ENCODE assay signal across 9 cellular contexts in genomic region chr19:45598267-45599011, GRCh38. TPM values are rescaled to one million over a fixed set of nuclear protein-coding genes. Genes with fewer than 3 reads are reported as not detected.
DNase-seq lines count a peak whose midpoint lies in the region; ATAC-seq and TF ChIP-seq lines count a peak whose summit lies in the region.
"Had no signal": no experiment of that assay in that cellular context is flagged by ENCODE, and none has a peak within 500 bp of the region (broad histone marks: within the 10 kb centered on the region; RNA-seq: fewer than 3 reads in every experiment).

No MANE protein-coding gene starts in this region.

- H3K4me2 ChIP-seq in Karpas-422 (ENCODE audit: low read depth, low read length, poor library complexity, severe bottlenecking): peak overlapping the region; percentile 66
- H3K4me2 ChIP-seq in neuronal stem cell (ENCODE audit: insufficient read depth, low read length, poor library complexity, severe bottlenecking): no peak overlapping the region

- H3K4me3 ChIP-seq in Karpas-422 (ENCODE audit: low read length) (peak overlapping the region; percentile 55; the same call in 1 of the 2 replicates), neuronal stem cell (ENCODE audit: low read length in 2 of 2) (no peak overlapping the region)

- peaks cover 83% of the 10 kb centered on the region for H3K27me3 Mint-ChIP-seq in Calu3 (ENCODE audit: unreplicated experiment)

- no peak for TF ChIP-seq CTCF in Calu3 (IDR thresholded peaks at IDR 0.05; ENCODE audit: unreplicated experiment)

- H3K27ac Mint-ChIP-seq in Calu3 (ENCODE audit: unreplicated experiment): no peak overlapping the region

- H3K9me3 ChIP-seq in Karpas-422 (ENCODE audit: low read length) (no peaks in the 10 kb centered on the region), neuronal stem cell (replicated peaks in 1 of 2; ENCODE audit: control insufficient read depth in 2 of 2, insufficient read depth in 1 of 2, low read depth in 1 of 2, low read length in 2 of 2) (peaks cover 0 to 1% of the 10 kb centered on the region in 2 donors)

- H2AFZ ChIP-seq in Karpas-422 (ENCODE audit: low read length) (peak overlapping the region; percentile 84), neuronal stem cell (ENCODE audit: low read length) (peak overlapping the region; percentile 82)

- H3K27me3 ChIP-seq in Karpas-422 (ENCODE audit: low read length): no peaks in the 10 kb centered on the region
- peaks cover 32 to 71% (median 70%) of the 10 kb centered on the region in 3 experiments for H3K27me3 ChIP-seq in neuronal stem cell (ENCODE audit: control insufficient read depth in 3 of 3, insufficient read depth in 3 of 3, low read depth in 1 of 3, low read length in 3 of 3)

- no peaks in the 10 kb centered on the region for H3K79me2 ChIP-seq in Karpas-422 (ENCODE audit: low read length)

- H3K18ac ChIP-seq in neuronal stem cell (ENCODE audit: low read length): no peak overlapping the region

- no peak overlapping the region for H2BK5ac ChIP-seq in neuronal stem cell (ENCODE audit: low read length)

- H3K23ac ChIP-seq in neuronal stem cell (ENCODE audit: low read depth, low read length, poor library complexity): no peak overlapping the region

- no peaks in the 10 kb centered on the region for H4K20me1 ChIP-seq in Karpas-422 (ENCODE audit: insufficient read depth, low read depth, low read length)

- H3K36me3 ChIP-seq in Karpas-422 (ENCODE audit: insufficient read depth, low read length) (no peaks in the 10 kb centered on the region), neuronal stem cell (replicated peaks in 1 of 2; ENCODE audit: control insufficient read depth in 2 of 2, insufficient read depth in 2 of 2, low read length in 2 of 2) (no peaks in the 10 kb centered on the region)

- peak overlapping the region; percentile 54 for H2BK15ac ChIP-seq in neuronal stem cell (ENCODE audit: low read length)

- H3K4me1 ChIP-seq in Karpas-422 (ENCODE audit: low read length) (peaks cover 24% of the 10 kb centered on the region), neuronal stem cell (ENCODE audit: control insufficient read depth in 2 of 2, insufficient read depth in 1 of 2, low read depth in 1 of 2, low read length in 2 of 2) (peaks cover 0 to 12% of the 10 kb centered on the region in 2 donors)

- no peak overlapping the region for H3K4ac ChIP-seq in neuronal stem cell (ENCODE audit: low read length)

- H3K4me1 Mint-ChIP-seq in Calu3 (ENCODE audit: low read depth, unreplicated experiment): peaks cover 37% of the 10 kb centered on the region

- no TSS peak for BruUV-seq in Calu3 (replicated peaks; lab: Mats Ljungman, UMichigan)

- intact Hi-C loops in Calu3 (cut with micrococcal nuclease; ENCODE audit: unreplicated experiment): no loop called here

- no peaks in the 10 kb centered on the region for H3K9me3 Mint-ChIP-seq in Calu3 (ENCODE audit: low read depth, unreplicated experiment)

- no peak for DNase-seq in Calu3
- DNase-seq in Karpas-422: peak; percentile 66
- DNase-seq in dermis blood vessel endothelial cell: peak; percentile 71
- no peak for DNase-seq in neuronal stem cell (ENCODE audit: low spot score)
- no peak for DNase-seq in NCI-H2227 treated with DMSO at 0.1 percent for 48 hours (lab: John Stamatoyannopoulos, UW)
- DNase-seq in hepatic stellate cell (ENCODE audit: low spot score): no peak
- DNase-seq: NCI-H1092 had no signal

- no CpG with 5 or more reads among the region's 22 CpGs for WGBS in neuronal stem cell (ENCODE audit: extremely low coverage in 2 of 2, insufficient read length in 2 of 2, insufficient replicate concordance in 1 of 2), 2 donors

- CTCF ChIA-PET in Calu3 (lab: Charles Lee): interaction anchor here (0.6 to 1.9 kb wide), 4 partner anchors 11 to 290 kb away, joined by 3 to 5 read pairs (median 4); no protein-coding TSS in a partner anchor

- peak overlapping the region; percentile 25 for H3K14ac ChIP-seq in neuronal stem cell (ENCODE audit: low read length)

- no peak overlapping the region for H2BK12ac ChIP-seq in neuronal stem cell (ENCODE audit: low read length)

- H2AK5ac ChIP-seq in neuronal stem cell (ENCODE audit: low read depth, low read length): peak overlapping the region; percentile 19

- peak overlapping the region; percentile 63 for H3K9ac ChIP-seq in Karpas-422 (ENCODE audit: low read length)
- H3K9ac ChIP-seq in neuronal stem cell (ENCODE audit: low read depth, low read length, poor library complexity): no peak overlapping the region

- H2BK120ac ChIP-seq in neuronal stem cell (ENCODE audit: low read depth, low read length): no peak overlapping the region

- H3K9me2 ChIP-seq in Karpas-422 (replicated peaks; ENCODE audit: insufficient read depth, low read length): no peaks in the 10 kb centered on the region

- H4K8ac ChIP-seq in neuronal stem cell (ENCODE audit: low read depth, low read length): no peak overlapping the region

- no peak overlapping the region for H4K91ac ChIP-seq in neuronal stem cell (ENCODE audit: low read depth, low read length, poor library complexity)

- H3K27ac ChIP-seq in Karpas-422 (ENCODE audit: low read length) (no peak overlapping the region), neuronal stem cell (replicated peaks; ENCODE audit: low read length) (no peak overlapping the region)

- H3K36me3 Mint-ChIP-seq in Calu3 (ENCODE audit: insufficient read depth, unreplicated experiment): peaks cover 5% of the 10 kb centered on the region

- peak overlapping the region; percentile 33 for H3K4me3 Mint-ChIP-seq in Calu3 (ENCODE audit: low read depth, unreplicated experiment)

- H3K79me1 ChIP-seq in neuronal stem cell (ENCODE audit: low read depth, low read length): no peaks in the 10 kb centered on the region

- ATAC-seq in HG03469 (IDR thresholded peaks at IDR 0.05; ENCODE audit: unreplicated experiment) (no peak), GM21717 (IDR thresholded peaks at IDR 0.05; ENCODE audit: unreplicated experiment) (no peak)

RNA-seq across cellular contexts. Expression of gene GPR4, which starts 3.6 kb away (rescaled TPM):
- total RNA-seq in Calu3 (2022) (not detected in 2 replicates), dermis blood vessel endothelial cell (3.2 and 5.0 TPM in 2 replicates)
- total RNA-seq in Karpas-422 (2014; rRNA removed; shearing (Covaris generic); ENCODE audit: low replicate concordance): 0.26 and 0.83 TPM in 2 replicates
- 0.04 TPM for polyA plus RNA-seq in neuronal stem cell (2013, experiment 1 of 2)
- 0.06 TPM for polyA plus RNA-seq in neuronal stem cell (2013, experiment 2 of 2)

RNA-seq across cellular contexts. Expression of gene OPA3, which starts 13.8 kb away (rescaled TPM):
- total RNA-seq in Calu3 (2022): 14.2 and 17.1 TPM in 2 replicates
- total RNA-seq in Karpas-422 (2014; rRNA removed; shearing (Covaris generic); ENCODE audit: low replicate concordance): 4.7 and 4.8 TPM in 2 replicates
- total RNA-seq in dermis blood vessel endothelial cell: 5.1 and 9.4 TPM in 2 replicates
- polyA plus RNA-seq in neuronal stem cell (2013, experiment 1 of 2): 6.8 TPM
- polyA plus RNA-seq in neuronal stem cell (2013, experiment 2 of 2): 7.3 TPM

RNA-seq across cellular contexts. Expression of gene EML2, which starts 40.8 kb away (rescaled TPM):
- total RNA-seq in Calu3 (2022) (93.7 and 94.0 TPM in 2 replicates), dermis blood vessel endothelial cell (18.9 and 26.1 TPM in 2 replicates)
- 40.3 and 86.4 TPM in 2 replicates for total RNA-seq in Karpas-422 (2014; rRNA removed; shearing (Covaris generic); ENCODE audit: low replicate concordance)
- 8.1 TPM for polyA plus RNA-seq in neuronal stem cell (2013, experiment 1 of 2)
- polyA plus RNA-seq in neuronal stem cell (2013, experiment 2 of 2): 8.1 TPM

Comparison
In these comparisons a context has a peak if more than half of its experiments do, and no peak if none do; other contexts are left out.
1. DNase-seq: peak in Karpas-422 (single experiment) and dermis blood vessel endothelial cell (single experiment); none in Calu3 (single experiment), neuronal stem cell (single experiment), NCI-H2227 treated with DMSO at 0.1 percent for 48 hours (single experiment) and hepatic stellate cell (single experiment).